ENCODE assay signal across 21 cellular contexts in genomic region chr16:15773964-15774363, GRCh38.
DNase-seq lines count a peak whose midpoint lies in the region; ATAC-seq and TF ChIP-seq lines count a peak whose summit lies in the region.
"Had no signal": no experiment of that assay in that cellular context is flagged by ENCODE, and none has a peak within 500 bp of the region (broad histone marks: within the 10 kb centered on the region; RNA-seq: fewer than 3 reads in every experiment).

No MANE protein-coding gene starts in this region.

- no peak overlapping the region for H3K4me3 ChIP-seq in ascending aorta
- H3K4me3 ChIP-seq in upper lobe of right lung = no peak overlapping the region
- H3K4me3 ChIP-seq: BLaER1, GM12878, GM23248 had no signal

- intact Hi-C loops in ascending aorta (cut with DNase I) (no loop called here), sciatic nerve (cut with DNase I) (loop anchor here (10.0 kb wide), 1 partner anchor 351 kb away; no protein-coding TSS in a partner anchor), upper lobe of right lung (cut with DNase I) (no loop called here)

- H3K27ac ChIP-seq in ascending aorta (peak overlapping the region; percentile 65 to 72), upper lobe of right lung (peak overlapping the region; percentile 17)
- H3K27ac ChIP-seq: BLaER1, GM23248, KMS-11 had no signal

- H3K36me3 ChIP-seq in ascending aorta (peaks cover 58 to 84% of the 10 kb centered on the region in 2 donors), upper lobe of right lung (no peaks in the 10 kb centered on the region)
- H3K36me3 ChIP-seq: BLaER1 had no signal

- DNase-seq in ascending aorta (ENCODE audit: low spot score in 2 of 2) (no peak), fibroblast of gingiva (ENCODE audit: low read depth) (peak; percentile 34), sciatic nerve (ENCODE audit: low spot score) (no peak), upper lobe of right lung (no peak), SK-N-DZ (ENCODE audit: low spot score) (no peak), SKM-1 (lab: John Stamatoyannopoulos, UW; ENCODE audit: unreplicated experiment) (no peak)
- DNase-seq: CD4-positive, alpha-beta memory T cell; DMS153; EL; GM23248; HCEC 1CT; NCI-H1417 treated with DMSO at 0.1 percent for 48 hours; NCI-H1930; NCI-H345; NCI-H524 treated with DMSO at 0.1 percent for 48 hours; PC-3; RPMI8226 had no signal

- TF ChIP-seq CTCF in ascending aorta (IDR thresholded peaks at IDR 0.05) (no peak), upper lobe of right lung (IDR thresholded peaks at IDR 0.05) (no peak)

- ATAC-seq in sciatic nerve (peak; percentile 62), upper lobe of right lung (no peak), SK-N-SH treated with all-trans-retinoic acid at 6 μM for 48 hours (no peak)
- ATAC-seq: GM12878, PC-3 had no signal

- H3K9me3 ChIP-seq in ascending aorta (no peaks in the 10 kb centered on the region), upper lobe of right lung (no peaks in the 10 kb centered on the region)
- H3K9me3 ChIP-seq: BLaER1 had no signal

- H3K4me1 ChIP-seq in ascending aorta = peaks cover 18 to 61% of the 10 kb centered on the region in 2 donors
- H3K4me1 ChIP-seq in upper lobe of right lung = no peaks in the 10 kb centered on the region

- H3K27me3 ChIP-seq in ascending aorta = no peaks in the 10 kb centered on the region
- no peaks in the 10 kb centered on the region for H3K27me3 ChIP-seq in upper lobe of right lung
- H3K27me3 ChIP-seq: BLaER1 had no signal

TF ChIP-seq in SK-N-SH treated with all-trans-retinoic acid at 6 μM for 48 hours, 23 proteins besides CTCF, POLR2A, EP300 and RAD21:
- TF ChIP-seq GLIS3 (CRISPR knock-in tag; IDR thresholded peaks at IDR 0.05) (no peak), TSHZ2 (CRISPR knock-in tag; IDR thresholded peaks at IDR 0.05) (no peak), ZNF70 (CRISPR knock-in tag; IDR thresholded peaks at IDR 0.05) (no peak), ESRRG (CRISPR knock-in tag; IDR thresholded peaks at IDR 0.05) (no peak), CREB5 (CRISPR knock-in tag; IDR thresholded peaks at IDR 0.05; ENCODE audit: low read depth) (no peak), PATZ1 (CRISPR knock-in tag; IDR thresholded peaks at IDR 0.05; ENCODE audit: borderline replicate concordance) (no peak), CSDC2 (CRISPR knock-in tag; IDR thresholded peaks at IDR 0.05) (no peak), BACH2 (CRISPR knock-in tag; IDR thresholded peaks at IDR 0.05; ENCODE audit: borderline replicate concordance) (no peak), TOX (CRISPR knock-in tag; IDR thresholded peaks at IDR 0.05; ENCODE audit: borderline replicate concordance) (no peak), TCF4 (CRISPR knock-in tag; IDR thresholded peaks at IDR 0.05; ENCODE audit: borderline replicate concordance) (no peak), POU6F1 (CRISPR knock-in tag; IDR thresholded peaks at IDR 0.05; ENCODE audit: borderline replicate concordance, low read depth) (no peak), PPARA (CRISPR knock-in tag; IDR thresholded peaks at IDR 0.05; ENCODE audit: borderline replicate concordance) (no peak), ARNTL (CRISPR knock-in tag; IDR thresholded peaks at IDR 0.05; ENCODE audit: borderline replicate concordance, low read depth) (no peak), ZFP3 (CRISPR knock-in tag; IDR thresholded peaks at IDR 0.05) (no peak), ZNF565 (CRISPR knock-in tag; conservative IDR thresholded peaks at IDR 0.05; ENCODE audit: low read depth) (no peak), ZNF8 (CRISPR knock-in tag; IDR thresholded peaks at IDR 0.05) (no peak), ZC3H10 (CRISPR knock-in tag; IDR thresholded peaks at IDR 0.05) (no peak), RARB (CRISPR knock-in tag; IDR thresholded peaks at IDR 0.05) (no peak), ZFP30 (CRISPR knock-in tag; IDR thresholded peaks at IDR 0.05) (no peak)
